In the genomic region with DNA sequence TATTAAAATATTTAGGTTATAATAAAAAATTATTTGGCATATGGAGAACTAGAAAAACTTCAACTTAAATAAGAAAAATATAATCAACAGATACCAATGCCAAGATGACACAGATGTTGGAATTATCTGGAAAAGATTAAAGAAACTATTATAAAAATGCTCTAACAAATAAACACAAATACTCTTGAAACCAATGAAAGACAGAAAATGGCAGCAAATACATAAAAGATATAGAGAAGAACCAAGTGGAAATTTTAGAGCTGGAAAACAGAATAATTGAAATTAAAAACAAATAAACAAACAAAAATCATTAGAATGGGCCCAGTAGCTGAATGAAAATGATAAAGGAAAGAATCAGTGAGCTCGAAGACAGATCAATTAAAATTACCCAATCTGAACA, we compare ENCODE assay signal across 32 cellular contexts. TPM values are rescaled to one million over a fixed set of nuclear protein-coding genes. Genes with fewer than 3 reads are reported as not detected.
"Had no signal": no experiment of that assay in that cellular context is flagged by ENCODE, and none has a peak within 500 bp of the region (broad histone marks: within the 10 kb centered on the region; RNA-seq: fewer than 3 reads in every experiment).

No MANE protein-coding gene starts in this region.

- H3K27ac ChIP-seq: ascending aorta, cardiac muscle cell, VCaP had no signal

- H3K4me3 ChIP-seq: ascending aorta, cardiac muscle cell had no signal

- H3K27me3 ChIP-seq: ascending aorta had no signal

- FAIRE-seq: bronchial epithelial cell, TTC549 had no signal

- H3K36me3 ChIP-seq: ascending aorta, cardiac muscle cell had no signal

- DNase-seq: activated B cell treated with CpG ODN at 0.5 μM for 24 hours; activated CD4-positive, alpha-beta memory T cell treated with anti-CD3 and anti-CD28 coated beads for 36 hours; activated CD4-positive, alpha-beta T cell treated with anti-CD3 and anti-CD28 coated beads for 4 hours; activated CD4-positive, alpha-beta T cell treated with anti-CD3 and anti-CD28 coated beads, Interleukin-2, amount 10 ng/mL, durations not matched to agents 24 days and 14 days; activated CD4-positive, alpha-beta T cell treated with anti-CD3 and anti-CD28 coated beads, Interleukin-2, amount 50 U/mL, for 1 hour; activated CD4-positive, alpha-beta T cell treated with anti-CD3 and anti-CD28 coated beads, Interleukin-2, amount 50 U/mL, for 4 hours; activated CD4-positive, CD25-positive, alpha-beta regulatory T cell treated with anti-CD3 and anti-CD28 coated beads, Interleukin-2, amount 50 U/mL, for 72 hours; activated CD8-positive, alpha-beta memory T cell treated with anti-CD3 and anti-CD28 coated beads for 24 hours; activated CD8-positive, alpha-beta memory T cell treated with anti-CD3 and anti-CD28 coated beads, Interleukin-2, amount 10 ng/mL, durations not matched to agents 7 days and 5 days; activated CD8-positive, alpha-beta memory T cell treated with anti-CD3 and anti-CD28 coated beads, Interleukin-2, amount 50 U/mL, for 48 hours; activated CD8-positive, alpha-beta T cell treated with anti-CD3 and anti-CD28 coated beads for 36 hours; activated effector memory CD4-positive, alpha-beta T cell treated with Interleukin-2 at 50 U/mL for 16 hours; activated gamma-delta T cell; activated naive CD4-positive, alpha-beta T cell treated with anti-CD3 and anti-CD28 coated beads, Interleukin-2, amount 10 ng/mL, durations not matched to agents 7 days and 5 days; activated naive CD4-positive, alpha-beta T cell treated with Interleukin-2 at 50 U/mL for 16 hours; activated naive CD8-positive, alpha-beta T cell treated with anti-CD3 and anti-CD28 coated beads, Interleukin-2, amount 10 ng/mL, durations not matched to agents 7 days and 5 days; activated naive CD8-positive, alpha-beta T cell treated with anti-CD3 and anti-CD28 coated beads, Interleukin-2, amount 50 U/mL, for 24 hours; activated T-cell treated with anti-CD3 and anti-CD28 coated beads, Interleukin-2, amount 50 U/mL, for 24 hours; activated T-cell treated with anti-CD3 and anti-CD28 coated beads, Interleukin-2, amount 50 U/mL, for 48 hours; amygdala; anterior cingulate cortex; caudate nucleus; cerebellar nuclear complex; T-helper 1 cell; T-helper 2 cell; T-helper 9 cell had no signal

RNA-seq across cellular contexts. Expression of a gene that starts 5.1 kb away (rescaled TPM):
- total RNA-seq: activated B cell treated with CpG ODN at 0.5 μM for 24 hours, ascending aorta, bronchial epithelial cell, chondrocyte had no signal
